ENCODE assay signal across 18 cellular contexts in the genomic region with DNA sequence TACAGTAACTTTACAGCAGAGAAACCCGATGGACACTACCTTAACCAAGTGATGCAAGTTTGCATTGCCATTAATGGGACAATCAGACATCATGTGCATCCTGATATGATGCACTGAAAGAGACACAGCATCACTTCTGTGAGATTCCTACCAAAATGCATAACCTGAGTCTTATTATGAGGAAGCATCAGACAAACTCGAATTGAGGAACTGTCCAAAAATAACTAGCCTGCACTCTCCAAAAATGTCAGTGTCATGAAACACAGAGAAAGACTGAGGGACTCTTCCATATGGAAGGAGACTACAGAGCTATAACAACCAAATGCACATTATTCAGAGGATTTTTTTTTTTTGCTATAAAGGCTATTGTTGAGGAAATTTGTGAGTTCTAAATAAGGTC.
"Had no signal": no experiment of that assay in that cellular context is flagged by ENCODE, and none has a peak within 500 bp of the region (broad histone marks: within the 10 kb centered on the region; RNA-seq: fewer than 3 reads in every experiment).

No MANE protein-coding gene starts in this region.

- H3K4me1 ChIP-seq: SJCRH30 had no signal

- H3K4me3 ChIP-seq: SJCRH30 had no signal

- H3K4me3 Mint-ChIP-seq: T-helper 17 cell had no signal

- H3K27ac Mint-ChIP-seq: T-helper 17 cell had no signal

- H3K36me3 ChIP-seq: SJCRH30 had no signal

- DNase-seq: KBM-7, NCI-H1092, NCI-H1105 treated with DMSO at 0.1 percent for 48 hours, NCI-H1417 treated with DMSO at 0.1 percent for 48 hours, NCI-H146, NCI-H1694 treated with DMSO at 0.1 percent for 48 hours, NCI-H1930, NCI-H2081, NCI-H2107, NCI-H2227 treated with DMSO at 0.1 percent for 48 hours, NCI-H524 treated with DMSO at 0.1 percent for 48 hours, NCI-H69, NCI-H774, Right ventricle myocardium superior, RPMI8226, SJCRH30, T-helper 1 cell, T-helper 17 cell had no signal

- H3K9me3 ChIP-seq: SJCRH30 had no signal

- H3K4me1 Mint-ChIP-seq: T-helper 17 cell had no signal

- H3K27ac ChIP-seq: SJCRH30 had no signal

- H3K27me3 Mint-ChIP-seq: T-helper 17 cell had no signal
